Comparison of ENCODE assay signal across 10 cellular contexts in the genomic region with DNA sequence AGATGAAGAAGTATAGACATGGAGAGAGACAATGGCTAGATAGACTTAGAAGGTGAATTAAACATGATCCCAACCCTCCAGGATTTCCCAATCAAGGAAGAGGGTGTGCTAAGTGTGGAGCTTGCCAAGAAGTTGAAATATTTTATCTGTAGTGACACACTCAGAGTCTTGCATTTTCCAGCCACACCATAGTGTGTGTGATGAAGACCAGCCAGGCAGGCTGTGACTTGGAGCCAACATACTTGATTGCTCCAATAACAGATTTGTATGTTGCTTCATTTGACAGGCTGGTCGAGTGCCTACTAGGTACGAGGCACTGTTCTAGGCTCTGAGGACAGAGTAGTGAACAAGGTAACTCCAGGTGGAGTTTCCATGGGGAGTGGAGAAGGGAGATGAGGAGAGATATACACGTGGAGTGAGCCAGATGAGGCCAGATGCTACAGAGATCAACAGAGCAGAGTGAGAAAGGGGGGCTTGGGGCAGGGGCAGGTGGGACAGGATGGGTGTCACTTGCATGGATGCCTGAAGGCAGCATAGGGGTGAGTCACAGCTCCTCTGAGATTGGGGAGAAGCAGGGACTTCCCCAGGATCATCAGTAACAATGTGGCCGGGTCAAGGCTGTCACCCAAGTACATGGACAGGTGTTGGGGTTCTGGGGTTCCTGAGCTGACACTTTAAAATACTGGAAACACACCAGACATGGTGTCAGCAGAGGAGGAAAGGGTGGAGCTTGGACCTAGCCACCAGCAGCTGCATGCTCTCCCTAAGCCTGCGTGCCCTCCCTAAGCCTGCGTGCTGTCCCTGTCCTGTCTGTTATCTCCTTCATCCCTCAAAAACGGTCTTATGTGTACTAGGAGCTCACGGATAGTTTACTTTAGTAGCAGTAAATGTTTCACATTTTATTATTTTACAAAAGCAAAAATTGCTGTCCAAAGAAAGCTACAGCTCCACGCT. TPM values are rescaled to one million over a fixed set of nuclear protein-coding genes. Genes with fewer than 3 reads are reported as not detected.
DNase-seq lines count a peak whose midpoint lies in the region; ATAC-seq, FAIRE-seq and TF ChIP-seq lines count a peak whose summit lies in the region.
"Had no signal": no experiment of that assay in that cellular context is flagged by ENCODE, and none has a peak within 500 bp of the region (broad histone marks: within the 10 kb centered on the region; RNA-seq: fewer than 3 reads in every experiment).

No MANE protein-coding gene starts in this region.

- no peak for TF ChIP-seq EP300 in GM12878 (IDR thresholded peaks at IDR 0.05; ENCODE audit: borderline replicate concordance in 1 of 2, control insufficient read depth in 1 of 2, low read depth in 2 of 2, low read length in 2 of 2)

- in situ Hi-C loops in GM12878 (cut with MboI) (no loop called here), G401 (cut with HindIII; ENCODE audit: low sequenced_read_pairs) (no loop called here)

- no peak overlapping the region for H2AFZ ChIP-seq in GM12878 (ENCODE audit: control insufficient read depth, low read depth, low read length)

- ATAC-seq in GM12878, result no peak; the same call in 1 of the 3 replicates
- ATAC-seq in stimulated activated naive CD8-positive, alpha-beta T cell treated with anti-CD3 and anti-CD28 coated beads, Interleukin-15, Interleukin-2, amounts not matched to agents 100 U/mL and 50 U/mL, for 24 hours, result peak; percentile 62

- RAD21 ChIA-PET in GM12878 (lab: Charles Lee; ENCODE audit: unreplicated experiment), result no interaction called here

- peak; percentile 49 for FAIRE-seq in GM12878 (lab: Jason Lieb, UNC)

- H3K27ac ChIP-seq in GM12878 (ENCODE audit: control insufficient read depth, insufficient read depth), result no peak overlapping the region
- H3K27ac ChIP-seq in right atrium auricular region, result peak overlapping the region; percentile 35 to 74

- no peak for TF ChIP-seq POLR2A in GM12878 (IDR thresholded peaks at IDR 0.05; ENCODE audit: low read depth, low read length)

- no TSS peak for BruUV-seq in GM12878 (replicated peaks; lab: Mats Ljungman, UMichigan)

- no peak for TF ChIP-seq RAD21 in GM12878 (IDR thresholded peaks at IDR 0.05; ENCODE audit: insufficient read depth, low read depth, low read length)

- TF ChIP-seq CTCF in GM12878 (IDR thresholded peaks at IDR 0.05 in 2 of 3, conservative IDR thresholded peaks at IDR 0.05 in 1 of 3; ENCODE audit: control insufficient read depth in 2 of 3, extremely low read depth in 1 of 3, insufficient read depth in 1 of 3, low read depth in 3 of 3, low read length in 3 of 3) (no peak), right atrium auricular region (IDR thresholded peaks at IDR 0.05) (no peak)

- H3K4me2 ChIP-seq in GM12878 (ENCODE audit: control insufficient read depth, insufficient read depth), result no peak overlapping the region

- no peaks in the 10 kb centered on the region for H3K79me2 ChIP-seq in GM12878 (ENCODE audit: control insufficient read depth, insufficient read depth, low read length)

- H3K4me1 ChIP-seq in GM12878 (ENCODE audit: control insufficient read depth, insufficient read depth, low read length) (no peaks in the 10 kb centered on the region), right atrium auricular region (peaks cover 0 to 16% of the 10 kb centered on the region in 2 donors)

- WGBS in GM12878 (ENCODE audit: insufficient coverage, insufficient replicate concordance, low lambda C conversion rate, missing lambda C conversion rate), result 32% methylated on average over 9 of the region's 9 CpGs

- H3K36me3 ChIP-seq in GM12878 (ENCODE audit: control insufficient read depth in 2 of 2, insufficient read depth in 2 of 2, low read length in 1 of 2) (no peaks in the 10 kb centered on the region), right atrium auricular region (peaks cover 27% of the 10 kb centered on the region)

- POLR2A ChIA-PET in GM12878 (lab: Charles Lee), result no interaction called here

- SMC1A ChIA-PET in GM12878 (lab: Charles Lee; ENCODE audit: uncharacterized antibody, unreplicated experiment), result no interaction called here

- CTCF ChIA-PET in GM12878 (lab: Yijun Ruan, JAX), result interaction anchor here (0.6 to 1.1 kb wide), 6 partner anchors 15 to 1756 kb away, joined by 3 to 5 read pairs (median 3); no protein-coding TSS in a partner anchor

- H3K9ac ChIP-seq in GM12878 (ENCODE audit: control insufficient read depth, insufficient read depth, low read length), result no peak overlapping the region

- H3K9me3 ChIP-seq in GM12878 (replicated peaks; ENCODE audit: control insufficient read depth, insufficient read depth, low read length), result no peaks in the 10 kb centered on the region; the same call in 2 of the 3 replicates
- no peaks in the 10 kb centered on the region for H3K9me3 ChIP-seq in right atrium auricular region

- H3K4me3 ChIP-seq in GM12878 (no peak overlapping the region), right atrium auricular region (no peak overlapping the region)

- H3K27me3 ChIP-seq in GM12878 (replicated peaks in 1 of 2; ENCODE audit: control insufficient read depth in 2 of 2, insufficient read depth in 2 of 2, low read length in 1 of 2) (no peaks in the 10 kb centered on the region; a peak in 1 of 4 replicates), right atrium auricular region (no peaks in the 10 kb centered on the region)

- DNase-seq in activated CD8-positive, alpha-beta memory T cell treated with anti-CD3 and anti-CD28 coated beads, Interleukin-2, amount 50 U/mL, for 48 hours, result peak; percentile 22
- DNase-seq in activated CD8-positive, alpha-beta memory T cell treated with anti-CD3 and anti-CD28 coated beads, Interleukin-2, amount 50 U/mL, for 4 hours, result no peak
- DNase-seq in GM12878 (ENCODE audit: low read depth, low spot score) (no peak), right atrium auricular region (ENCODE audit: low spot score) (peak; percentile 72), NCI-H2107 treated with DMSO at 0.1 percent for 48 hours (lab: John Stamatoyannopoulos, UW; ENCODE audit: unreplicated experiment) (no peak), G401 (ENCODE audit: low spot score) (no peak)
- DNase-seq in stimulated activated naive CD8-positive, alpha-beta T cell treated with anti-CD3 and anti-CD28 coated beads, Interleukin-15, Interleukin-2, amounts not matched to agents 100 U/mL and 50 U/mL, for 24 hours, result peak; percentile 3
- no peak for DNase-seq in activated T-cell treated with anti-CD3 and anti-CD28 coated beads, Interleukin-2, amount 50 U/mL, for 1 hour
- DNase-seq: dermis blood vessel endothelial cell, NCI-H2227 treated with DMSO at 0.1 percent for 48 hours had no signal

- H4K20me1 ChIP-seq in GM12878 (ENCODE audit: control insufficient read depth, insufficient read depth), result no peaks in the 10 kb centered on the region

- intact Hi-C loops in GM12878 (cut with micrococcal nuclease; ENCODE audit: unreplicated experiment), result no loop called here

TF ChIP-seq in GM12878, 131 proteins besides CTCF, POLR2A, EP300 and RAD21:
- TF ChIP-seq EGR1 (IDR thresholded peaks at IDR 0.05; ENCODE audit: borderline replicate concordance in 1 of 2, low read depth in 2 of 2, low read length in 2 of 2), result no peak
- TF ChIP-seq MYC (IDR thresholded peaks at IDR 0.05; ENCODE audit: insufficient read depth, insufficient read length, insufficient replicate concordance, low read length, severe bottlenecking), result no peak
- TF ChIP-seq PAX8 (IDR thresholded peaks at IDR 0.05), result no peak
- TF ChIP-seq CEBPB (IDR thresholded peaks at IDR 0.05; ENCODE audit: borderline replicate concordance in 1 of 2, low read depth in 2 of 2, low read length in 2 of 2), result no peak
- no peak for TF ChIP-seq BACH1 (IDR thresholded peaks at IDR 0.05; ENCODE audit: borderline replicate concordance)

RNA-seq across cellular contexts. Expression of gene PDGFB, which starts 23.6 kb away (rescaled TPM):
- total RNA-seq in GM12878 (2013; cell fraction: nucleolus; rRNA removed), result not detected in 2 replicates
- total RNA-seq in GM12878 (2014; rRNA removed), result 0.56 and 1.0 TPM in 2 replicates
- total RNA-seq in GM12878 (2014; rRNA removed; fragmentation: Illumina TruSeq; extraction: Trizol), result 0.46 and 0.58 TPM in 2 replicates
- 0.98 and 1.1 TPM in 2 replicates for total RNA-seq in GM12878 (2021)
- polyA plus RNA-seq in GM12878 (2011; ENCODE audit: low read depth), result 0.25 TPM
- polyA plus RNA-seq in GM12878 (2011; rRNA removed), result not detected in 2 replicates
- 0.07 TPM in 1 of 2 replicates, not detected in the other for polyA plus RNA-seq in GM12878 (2011; cell fraction: cytosol; rRNA removed)
- 0.09 and 0.19 TPM in 2 replicates for polyA plus RNA-seq in GM12878 (2011; cell fraction: nucleus; rRNA removed)
- polyA plus RNA-seq in GM12878 (2012), result 0.39 and 1.6 TPM in 2 replicates
- polyA plus RNA-seq in GM12878 (2014; fragmentation: Illumina TruSeq; extraction: Trizol), result 0.29 and 0.57 TPM in 2 replicates
- polyA plus RNA-seq in GM12878 (2014; fragmentation: Nextera tagmentation; extraction: Ambion mirVana), result under 1 TPM; 0.13 to 0.19 TPM
- 0.76 and 0.91 TPM in 2 replicates for polyA plus RNA-seq in GM12878 (2014; rRNA removed)
- under 1 TPM; 0.23 to 0.24 TPM for polyA plus RNA-seq in GM12878 (2016; fragmentation: Nextera tagmentation; extraction: Ambion mirVana)
- polyA minus RNA-seq in GM12878 (2011; rRNA and poly(A)+ RNA removed), result not detected in 2 replicates
- not detected in 2 replicates for polyA minus RNA-seq in GM12878 (2011; cell fraction: cytosol; rRNA and poly(A)+ RNA removed)
- polyA minus RNA-seq in GM12878 (2011; cell fraction: nucleus; rRNA and poly(A)+ RNA removed), result not detected in 2 replicates
- total RNA-seq in right atrium auricular region, result 10 to 100 TPM; 21.9 to 22.0 TPM
- 5.0 and 17.1 TPM in 2 replicates for total RNA-seq in G401 (2014; rRNA removed; shearing (Covaris generic))

Comparison
In these comparisons a context has a peak if more than half of its experiments do, and no peak if none do; other contexts are left out.
1. DNase-seq: peak in activated CD8-positive, alpha-beta memory T cell treated with anti-CD3 and anti-CD28 coated beads, Interleukin-2, amount 50 U/mL, for 48 hours (single experiment), right atrium auricular region (single experiment) and stimulated activated naive CD8-positive, alpha-beta T cell treated with anti-CD3 and anti-CD28 coated beads, Interleukin-15, Interleukin-2, amounts not matched to agents 100 U/mL and 50 U/mL, for 24 hours (single experiment); none in activated CD8-positive, alpha-beta memory T cell treated with anti-CD3 and anti-CD28 coated beads, Interleukin-2, amount 50 U/mL, for 4 hours (single experiment), GM12878 (single experiment), NCI-H2107 treated with DMSO at 0.1 percent for 48 hours (single experiment), G401 (single experiment) and activated T-cell treated with anti-CD3 and anti-CD28 coated beads, Interleukin-2, amount 50 U/mL, for 1 hour (single experiment).